8 cellular contexts compared by ENCODE assay signal in the genomic region with DNA sequence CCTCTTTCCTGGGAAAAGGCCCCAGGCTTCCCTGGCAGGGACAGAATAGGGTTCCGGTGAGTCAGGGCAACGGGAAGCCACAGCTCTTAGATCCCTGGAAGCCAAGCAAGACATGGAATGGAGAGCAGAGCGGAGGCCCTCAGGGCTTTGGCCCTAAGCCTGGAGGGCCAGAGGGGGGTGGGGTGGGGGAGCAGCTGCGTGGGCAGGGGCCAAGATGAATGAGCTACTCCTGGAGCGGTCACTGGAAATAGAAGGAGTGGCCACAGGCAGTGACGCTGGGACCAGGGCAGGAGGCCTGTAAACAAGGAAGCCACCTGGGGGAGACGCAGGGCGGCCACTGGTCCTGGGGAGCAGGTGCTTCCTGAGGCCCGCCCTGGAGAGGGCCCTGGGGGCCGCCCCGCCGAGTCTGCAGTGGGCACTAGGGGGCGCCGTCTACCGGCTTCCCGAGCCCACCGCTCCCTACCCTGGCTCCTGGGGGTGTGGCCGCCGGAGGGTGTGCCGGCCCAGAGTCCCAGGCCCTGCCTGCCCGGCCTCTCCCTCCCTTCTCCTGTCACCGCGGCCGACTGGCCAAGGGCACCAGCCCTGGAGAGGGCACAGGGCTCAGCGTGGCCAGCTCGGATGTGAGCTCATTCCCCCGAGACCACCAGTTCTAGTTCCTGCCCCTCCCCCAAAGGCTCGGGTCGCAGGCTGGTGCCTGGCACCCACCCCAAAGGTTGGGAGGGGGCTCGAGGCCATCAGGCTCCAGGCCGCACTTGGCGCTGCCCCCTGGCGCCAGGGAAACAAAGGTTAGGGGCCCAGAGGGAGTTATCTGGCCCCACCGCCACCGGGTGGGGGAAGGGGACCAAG. TPM values are rescaled to one million over a fixed set of nuclear protein-coding genes. Genes with fewer than 3 reads are reported as not detected.
DNase-seq lines count a peak whose midpoint lies in the region; ATAC-seq, FAIRE-seq and TF ChIP-seq lines count a peak whose summit lies in the region.

No MANE protein-coding gene starts in this region.

- H3K9ac ChIP-seq in mesenchymal stem cell (ENCODE audit: low read length): peak overlapping the region; percentile 84

- peak overlapping the region in 1 of 2 experiments; percentile 35 for H3K14ac ChIP-seq in mesenchymal stem cell (ENCODE audit: low read length in 2 of 2)

- H2BK5ac ChIP-seq in mesenchymal stem cell (ENCODE audit: low read depth, low read length, poor library complexity, severe bottlenecking): no peak overlapping the region

- H3K18ac ChIP-seq in mesenchymal stem cell (ENCODE audit: low read depth in 1 of 2, low read length in 2 of 2): peak overlapping the region; percentile 83 to 90

- peak overlapping the region; percentile 70 for H2AK5ac ChIP-seq in mesenchymal stem cell (ENCODE audit: low read length, severe bottlenecking)

- H3K79me1 ChIP-seq in mesenchymal stem cell (replicated peaks; ENCODE audit: low read length, poor library complexity, severe bottlenecking): peaks cover 5% of the 10 kb centered on the region

- peak overlapping the region in 1 of 2 experiments; percentile 17 for H3K23ac ChIP-seq in mesenchymal stem cell (ENCODE audit: low read length in 2 of 2)

- peak overlapping the region; percentile 55 for H3K4me3 ChIP-seq in AG10803 (ENCODE audit: low read length)
- peak overlapping the region; percentile 64 for H3K4me3 ChIP-seq in effector memory CD4-positive, alpha-beta T cell (ENCODE audit: insufficient read depth, low read depth, low read length, poor library complexity, severe bottlenecking)
- H3K4me3 ChIP-seq in mesenchymal stem cell (ENCODE audit: insufficient read depth in 1 of 2, low read depth in 1 of 2, low read length in 2 of 2): peak overlapping the region; percentile 42 to 72

- no peak for FAIRE-seq in GM19239 (lab: Jason Lieb, UNC)

- 8% methylated on average over 22 of the region's 35 CpGs for WGBS in mesenchymal stem cell

- H3K4me1 ChIP-seq in effector memory CD4-positive, alpha-beta T cell (ENCODE audit: control insufficient read depth, insufficient read depth, low read length, poor library complexity, severe bottlenecking): peaks cover 21% of the 10 kb centered on the region
- peaks cover 40% of the 10 kb centered on the region for H3K4me1 ChIP-seq in mesenchymal stem cell (ENCODE audit: control insufficient read depth, insufficient read depth, low read depth, low read length)

- peak overlapping the region; percentile 50 for H3K27ac ChIP-seq in effector memory CD4-positive, alpha-beta T cell (ENCODE audit: insufficient read depth, low read length, poor library complexity, severe bottlenecking)
- H3K27ac ChIP-seq in mesenchymal stem cell (ENCODE audit: low read length, poor library complexity, severe bottlenecking): peak overlapping the region; percentile 59

- peak; percentile 76 for ATAC-seq in HG03460 (IDR thresholded peaks at IDR 0.05; ENCODE audit: unreplicated experiment)

- H2AFZ ChIP-seq in mesenchymal stem cell (ENCODE audit: low read depth, low read length): no peak overlapping the region

- peak overlapping the region; percentile 40 to 88 for H3K4ac ChIP-seq in mesenchymal stem cell (ENCODE audit: low read depth in 1 of 2, low read length in 2 of 2)

- peak overlapping the region; percentile 64 for H3K4me2 ChIP-seq in mesenchymal stem cell (ENCODE audit: low read length, poor library complexity, severe bottlenecking)

- peak; percentile 62 for TF ChIP-seq CTCF in AG10803 (conservative IDR thresholded peaks at IDR 0.05; ENCODE audit: low read length)

- peak overlapping the region; percentile 29 for H2BK120ac ChIP-seq in mesenchymal stem cell (ENCODE audit: low read depth, low read length)

- H4K91ac ChIP-seq in mesenchymal stem cell (ENCODE audit: low read length): peak overlapping the region; percentile 48

- H3K27me3 ChIP-seq in effector memory CD4-positive, alpha-beta T cell (replicated peaks; ENCODE audit: control insufficient read depth, insufficient read depth, low read length, poor library complexity, severe bottlenecking): no peaks in the 10 kb centered on the region
- no peaks in the 10 kb centered on the region for H3K27me3 ChIP-seq in mesenchymal stem cell (ENCODE audit: control insufficient read depth in 1 of 2, insufficient read depth in 1 of 2, low read length in 2 of 2)

- H2BK12ac ChIP-seq in mesenchymal stem cell (ENCODE audit: low read length in 2 of 2): peak overlapping the region; percentile 6 to 93

- peak overlapping the region; percentile 26 for H2BK15ac ChIP-seq in mesenchymal stem cell (ENCODE audit: low read depth, poor library complexity, severe bottlenecking)

- H3K9me3 ChIP-seq in effector memory CD4-positive, alpha-beta T cell (ENCODE audit: control insufficient read depth, low read length): no peaks in the 10 kb centered on the region
- H3K9me3 ChIP-seq in mesenchymal stem cell (ENCODE audit: control insufficient read depth, low read length): no peaks in the 10 kb centered on the region

- DNase-seq in AG10803 (ENCODE audit: low read depth) (peak; percentile 98), GM19239 (ENCODE audit: insufficient read length, low spot score) (peak; percentile 77), NCI-H748 treated with DMSO at 0.1 percent for 48 hours (lab: John Stamatoyannopoulos, UW) (peak; percentile 58), mesenchymal stem cell (peak; percentile 96)
- DNase-seq in activated CD8-positive, alpha-beta memory T cell treated with anti-CD3 and anti-CD28 coated beads for 24 hours: peak; percentile 93
- peak; percentile 52 to 64 (median 53) for DNase-seq in effector memory CD4-positive, alpha-beta T cell
- DNase-seq in stimulated activated CD8-positive, alpha-beta memory T cell treated with anti-CD3 and anti-CD28 coated beads, Interleukin-12 subunit alpha, Interleukin-12 subunit beta, amount 100 ng/mL, for 24 hours (ENCODE audit: extremely low read depth): peak; percentile 59

- peaks cover 17% of the 10 kb centered on the region for H3K36me3 ChIP-seq in effector memory CD4-positive, alpha-beta T cell (ENCODE audit: control insufficient read depth, insufficient read depth, low read length)
- H3K36me3 ChIP-seq in mesenchymal stem cell (ENCODE audit: control insufficient read depth in 1 of 2, insufficient read depth in 2 of 2, low read depth in 1 of 2, low read length in 2 of 2): peaks cover 27 to 32% of the 10 kb centered on the region in 2 experiments

- H4K8ac ChIP-seq in mesenchymal stem cell (ENCODE audit: low read length): peak overlapping the region; percentile 54

RNA-seq across cellular contexts. Expression of gene VPS18, which starts 12.1 kb away (rescaled TPM):
- 30.6 TPM for polyA plus RNA-seq in mesenchymal stem cell (2013, experiment 1 of 2)
- 29.8 TPM for polyA plus RNA-seq in mesenchymal stem cell (2013, experiment 2 of 2)

RNA-seq across cellular contexts. Expression of gene DLL4, which starts 22.8 kb away (rescaled TPM):
- polyA plus RNA-seq in mesenchymal stem cell (2013, experiment 1 of 2): 25.3 TPM
- polyA plus RNA-seq in mesenchymal stem cell (2013, experiment 2 of 2): 25.3 TPM

RNA-seq across cellular contexts. Expression of gene RHOV, which starts 32.3 kb away (rescaled TPM):
- polyA plus RNA-seq in mesenchymal stem cell (2013, experiment 1 of 2): 0.06 TPM
- 0.04 TPM for polyA plus RNA-seq in mesenchymal stem cell (2013, experiment 2 of 2)

RNA-seq across cellular contexts. Expression of gene CHAC1, which starts 46.9 kb away (rescaled TPM):
- polyA plus RNA-seq in mesenchymal stem cell (2013, experiment 1 of 2): 88.1 TPM
- polyA plus RNA-seq in mesenchymal stem cell (2013, experiment 2 of 2): 81.3 TPM

Comparison
In these comparisons a context has a peak if more than half of its experiments do, and no peak if none do; other contexts are left out.
1. Peak in every context shown above with its lines: DNase-seq, ATAC-seq, H3K4me3 ChIP-seq and H3K27ac ChIP-seq.